ENCODE assay signal across 10 cellular contexts in genomic region chr4:89929425-89930272, GRCh38. TPM values are rescaled to one million over a fixed set of nuclear protein-coding genes. Genes with fewer than 3 reads are reported as not detected.
DNase-seq lines count a peak whose midpoint lies in the region; ATAC-seq, FAIRE-seq and TF ChIP-seq lines count a peak whose summit lies in the region.
"Had no signal": no experiment of that assay in that cellular context is flagged by ENCODE, and none has a peak within 500 bp of the region (broad histone marks: within the 10 kb centered on the region; RNA-seq: fewer than 3 reads in every experiment).

No MANE protein-coding gene starts in this region.

- peak; percentile 88 for FAIRE-seq in GM12891 (lab: Jason Lieb, UNC)
- FAIRE-seq: RCC 7860 had no signal

- peak overlapping the region; percentile 53 to 55 for H3K4me3 Mint-ChIP-seq in effector memory CD8-positive, alpha-beta T cell

- H3K27me3 Mint-ChIP-seq in effector memory CD8-positive, alpha-beta T cell = peaks cover 0 to 29% of the 10 kb centered on the region in 2 donors

- H3K4me1 Mint-ChIP-seq in effector memory CD8-positive, alpha-beta T cell (ENCODE audit: low read depth in 2 of 2) = peaks cover 3 to 4% of the 10 kb centered on the region in 2 donors

- no peak for TF ChIP-seq POLR2A in GM12891 (IDR thresholded peaks at IDR 0.05; ENCODE audit: low read depth, low read length)

- H3K36me3 Mint-ChIP-seq in effector memory CD8-positive, alpha-beta T cell (ENCODE audit: insufficient read depth) = no peaks in the 10 kb centered on the region

- ATAC-seq in GM19467 (IDR thresholded peaks at IDR 0.05; ENCODE audit: unreplicated experiment) (peak; percentile 91), HG03432 (IDR thresholded peaks at IDR 0.05; ENCODE audit: unreplicated experiment) (peak; percentile 91)
- ATAC-seq in effector memory CD8-positive, alpha-beta T cell (replicated peaks) = peak; percentile 89

- peak overlapping the region in 1 of 2 donors; percentile 50 for H3K27ac Mint-ChIP-seq in effector memory CD8-positive, alpha-beta T cell

- DNase-seq in GM12891 (ENCODE audit: insufficient read length, low spot score) (no peak), mucosa of gallbladder (ENCODE audit: low spot score) (no peak), T-helper 9 cell (no peak), RPMI8226 (no peak), EL (no peak)
- DNase-seq in effector memory CD8-positive, alpha-beta T cell = peak in 1 of 3 experiments; percentile 1
- DNase-seq: stimulated activated CD8-positive, alpha-beta memory T cell treated with anti-CD3 and anti-CD28 coated beads, Interleukin-4, amount 100 ng/mL, for 48 hours had no signal

- peaks cover 4 to 15% of the 10 kb centered on the region in 2 donors for H3K9me3 Mint-ChIP-seq in effector memory CD8-positive, alpha-beta T cell

TF ChIP-seq in GM12891, 5 proteins besides CTCF, POLR2A, EP300 and RAD21:
- no peak for TF ChIP-seq POU2F2 (IDR thresholded peaks at IDR 0.05; ENCODE audit: low read depth, low read length)
- peak; percentile 42; the same call in 1 of the 2 replicates for TF ChIP-seq SPI1 (IDR thresholded peaks at IDR 0.05; ENCODE audit: low read depth, low read length)

RNA-seq across cellular contexts. Expression of gene MMRN1, which starts 35.0 kb away (rescaled TPM):
- 0.44 TPM for polyA plus RNA-seq in GM12891 (2012; ENCODE audit: low read depth, missing spikeins)
- 12.5 TPM for total RNA-seq in mucosa of gallbladder
